15 cellular contexts compared by ENCODE assay signal in the genomic region with DNA sequence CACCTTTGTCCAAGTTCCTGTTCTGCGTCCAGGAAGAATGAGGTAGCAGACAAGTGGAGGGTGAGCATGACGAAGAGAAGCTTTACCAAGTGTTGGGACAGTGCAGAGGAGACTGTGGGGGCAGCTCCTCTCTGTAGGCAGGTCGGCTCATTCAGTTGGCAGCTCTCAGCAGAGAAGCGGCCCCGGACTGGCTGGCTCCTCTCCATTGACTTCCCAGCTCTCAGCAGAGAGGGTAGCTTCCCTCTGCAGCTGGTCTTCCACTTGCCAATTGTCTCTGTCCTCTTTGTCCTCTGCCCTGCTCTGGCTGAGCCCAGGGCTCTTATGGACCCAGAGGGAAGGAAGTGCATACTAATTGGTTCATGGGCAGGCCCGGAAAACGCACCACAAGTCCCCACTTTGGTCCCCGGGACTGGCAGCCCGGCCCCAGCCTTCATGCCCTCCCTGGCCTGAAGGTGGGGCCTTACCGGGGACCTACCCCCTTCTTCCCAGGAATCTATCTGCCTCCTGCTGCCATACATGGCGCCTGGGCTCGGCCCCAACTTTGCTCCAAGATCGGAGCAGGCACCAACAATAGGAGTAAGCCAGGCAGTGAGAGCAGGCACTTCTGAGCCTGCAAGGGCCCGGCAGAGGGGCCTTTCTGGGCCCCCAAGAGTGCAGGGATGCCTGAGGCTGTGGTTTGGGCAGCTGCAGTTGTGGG. TPM values are rescaled to one million over a fixed set of nuclear protein-coding genes. Genes with fewer than 3 reads are reported as not detected.
DNase-seq lines count a peak whose midpoint lies in the region; ATAC-seq and TF ChIP-seq lines count a peak whose summit lies in the region.
"Had no signal": no experiment of that assay in that cellular context is flagged by ENCODE, and none has a peak within 500 bp of the region (broad histone marks: within the 10 kb centered on the region; RNA-seq: fewer than 3 reads in every experiment).

No MANE protein-coding gene starts in this region.

- H3K4me1 ChIP-seq in lung (ENCODE audit: control insufficient read depth in 2 of 2, insufficient read depth in 2 of 2, low read length in 2 of 2) (peaks cover 0 to 14% of the 10 kb centered on the region in 2 donors), testis (peaks cover 23% of the 10 kb centered on the region)
- H3K4me1 ChIP-seq: SJSA1 had no signal

- peak overlapping the region; percentile 45 to 60 for H3K27ac ChIP-seq in lung (ENCODE audit: low read depth in 1 of 2, low read length in 1 of 2)
- peak overlapping the region in 1 of 2 donors; percentile 24 for H3K27ac ChIP-seq in testis
- H3K27ac ChIP-seq: ascending aorta, neutrophil, SJSA1, WERI-Rb-1 had no signal

- intact Hi-C loops in testis (cut with DNase I; ENCODE audit: low total_unique reads), result no loop called here

- in situ Hi-C loops in ACHN (cut with HindIII; ENCODE audit: low pct_ligation_motif_present, low pct_unique_long_range_greater_than_20kb, low sequenced_read_pairs), result no loop called here

- no peak overlapping the region for H3K4me3 ChIP-seq in lung
- H3K4me3 ChIP-seq in testis, result no peak overlapping the region
- H3K4me3 ChIP-seq: ascending aorta, SJSA1 had no signal

- WGBS in lung, 2 donors, result 78 to 79% methylated on average over 14 of the region's 14 CpGs
- WGBS in testis, 2 donors, result 57 to 72% methylated on average over 10 to 14 of the region's 14 CpGs

- H3K27me3 ChIP-seq in lung (ENCODE audit: control insufficient read depth, insufficient read depth), result no peaks in the 10 kb centered on the region
- no peaks in the 10 kb centered on the region for H3K27me3 ChIP-seq in testis
- H3K27me3 ChIP-seq: ascending aorta, neutrophil, SJSA1 had no signal

- H3K36me3 ChIP-seq in lung (ENCODE audit: control insufficient read depth in 2 of 2, insufficient read depth in 2 of 2, low read length in 2 of 2), result peaks cover 0 to 27% of the 10 kb centered on the region in 2 donors
- H3K36me3 ChIP-seq in testis (ENCODE audit: low read depth, missing control alignments), result no peaks in the 10 kb centered on the region

- H3K9me3 ChIP-seq in lung (ENCODE audit: control insufficient read depth in 2 of 2, insufficient read depth in 1 of 2, low read length in 1 of 2) (no peaks in the 10 kb centered on the region), testis (no peaks in the 10 kb centered on the region)
- H3K9me3 ChIP-seq: ascending aorta, neutrophil, SJSA1 had no signal

- TF ChIP-seq CTCF in lung (IDR thresholded peaks at IDR 0.05; ENCODE audit: control extremely low read depth, extremely low read depth), result no peak
- no peak for TF ChIP-seq CTCF in testis (IDR thresholded peaks at IDR 0.05)

- TF ChIP-seq POLR2A in testis (IDR thresholded peaks at IDR 0.05), result no peak

- ATAC-seq in lung (ENCODE audit: insufficient read depth, low FRiP score) (no peak), HG02642 (IDR thresholded peaks at IDR 0.05; ENCODE audit: poor library complexity, unreplicated experiment) (no peak), HG03039 (IDR thresholded peaks at IDR 0.05; ENCODE audit: unreplicated experiment) (no peak)

- DNase-seq in NCI-H2029 treated with DMSO at 0.1 percent for 48 hours (lab: John Stamatoyannopoulos, UW), result peak; percentile 46
- DNase-seq in cerebellum (ENCODE audit: low spot score), result peak; percentile 65
- no peak for DNase-seq in lung (ENCODE audit: low spot score)
- peak; percentile 79 for DNase-seq in testis
- DNase-seq in ACHN, result no peak
- DNase-seq: activated T-cell treated with anti-CD3 and anti-CD28 coated beads for 4 hours; erythroblast; NCI-H524; stimulated activated CD4-positive, alpha-beta T cell treated with anti-CD3 and anti-CD28 coated beads, Interleukin-4, amount 100 ng/mL, for 4 hours; WERI-Rb-1 had no signal

RNA-seq across cellular contexts. Expression of a gene that starts 10.1 kb away (rescaled TPM):
- total RNA-seq in cerebellum, result 21.1 TPM
- total RNA-seq in lung, result 10 to 100 TPM; 18.0 to 31.3 TPM
- 10 to 100 TPM; 17.1 to 31.8 TPM for polyA plus RNA-seq in lung
- total RNA-seq in testis, result 10 to 100 TPM; 63.9 to 72.2 TPM
- polyA plus RNA-seq in testis (ENCODE audit: insufficient read depth, low read depth, low replicate concordance), result 33.3 TPM

RNA-seq across cellular contexts. Expression of a gene that starts 27.6 kb away (rescaled TPM):
- total RNA-seq in cerebellum, result 2.6 TPM
- 1 to 10 TPM; 1.1 to 2.4 TPM for total RNA-seq in lung
- 1 to 10 TPM; 1.8 to 2.5 TPM for polyA plus RNA-seq in lung
- 1 to 10 TPM; 6.4 to 6.7 TPM for total RNA-seq in testis
- 4.3 TPM for polyA plus RNA-seq in testis (ENCODE audit: insufficient read depth, low read depth, low replicate concordance)
- total RNA-seq: ascending aorta had no signal

Comparison
In these comparisons a context has a peak if more than half of its experiments do, and no peak if none do; other contexts are left out.
1. DNase-seq: peak in NCI-H2029 treated with DMSO at 0.1 percent for 48 hours (single experiment), cerebellum (single experiment) and testis (single experiment); none in lung (single experiment) and ACHN (single experiment).